ENCODE assay signal across 8 cellular contexts in the genomic region with DNA sequence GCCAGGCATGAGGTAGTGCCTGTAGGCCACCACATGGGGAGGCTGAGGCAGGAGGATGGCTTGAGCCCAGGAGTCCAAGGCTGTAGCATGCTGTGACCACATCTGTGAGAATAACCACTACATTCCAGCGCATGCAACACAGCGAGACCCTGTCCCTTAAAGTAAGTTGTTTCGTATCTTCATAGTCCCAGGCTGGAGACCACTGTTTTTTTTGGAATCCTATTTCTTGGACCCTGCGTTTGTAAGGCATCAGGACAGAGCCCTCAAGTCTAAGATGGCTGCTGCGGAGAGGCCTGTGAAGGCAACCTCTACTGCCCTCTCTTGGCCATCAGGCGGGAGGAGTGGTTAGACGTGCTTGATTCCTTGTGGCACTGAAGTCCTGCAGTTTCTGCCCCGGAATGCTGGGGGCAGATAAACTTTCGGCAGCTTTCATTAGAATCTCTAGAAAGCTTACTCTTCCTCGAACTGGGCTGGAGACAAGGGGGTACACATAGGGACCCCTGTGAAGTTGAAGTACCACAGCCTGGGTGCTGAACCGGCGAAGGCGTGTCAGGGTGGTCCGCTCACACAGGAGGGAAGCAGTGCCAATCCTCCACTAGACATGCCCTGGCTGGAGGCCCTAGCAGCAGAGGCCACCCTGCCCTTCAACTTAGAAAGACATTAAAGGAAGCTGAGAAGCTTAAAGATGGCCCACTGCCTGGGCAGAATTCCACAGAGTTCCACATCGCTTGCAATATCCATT. TPM values are rescaled to one million over a fixed set of nuclear protein-coding genes. Genes with fewer than 3 reads are reported as not detected.
DNase-seq lines count a peak whose midpoint lies in the region; ATAC-seq, FAIRE-seq and TF ChIP-seq lines count a peak whose summit lies in the region.

No MANE protein-coding gene starts in this region.

- peak overlapping the region in 1 of 7 donors; percentile 46 for H3K27ac Mint-ChIP-seq in CD14-positive monocyte

- H2BK120ac ChIP-seq in mesenchymal stem cell (ENCODE audit: low read depth, low read length) = no peak overlapping the region

- H3K27me3 ChIP-seq in K562 (ENCODE audit: control insufficient read depth in 2 of 2, insufficient read depth in 2 of 2, low read length in 2 of 2) (no peaks in the 10 kb centered on the region; a peak in 1 of 5 replicates), mesenchymal stem cell (ENCODE audit: control insufficient read depth in 1 of 2, insufficient read depth in 1 of 2, low read length in 2 of 2) (peaks cover 0 to 15% of the 10 kb centered on the region in 2 experiments)

- H2BK15ac ChIP-seq in mesenchymal stem cell (ENCODE audit: low read depth, poor library complexity, severe bottlenecking) = no peak overlapping the region

- no peak overlapping the region for H2BK5ac ChIP-seq in mesenchymal stem cell (ENCODE audit: low read depth, low read length, poor library complexity, severe bottlenecking)

- H3K27ac ChIP-seq in K562 (ENCODE audit: extremely low read depth, low read depth, low read length) (no peak overlapping the region), mesenchymal stem cell (ENCODE audit: low read length, poor library complexity, severe bottlenecking) (no peak overlapping the region)

- no peaks in the 10 kb centered on the region for H4K20me1 ChIP-seq in K562 (replicated peaks; ENCODE audit: control insufficient read depth, insufficient read depth, low read length)

- H3K79me1 ChIP-seq in mesenchymal stem cell (replicated peaks; ENCODE audit: low read length, poor library complexity, severe bottlenecking) = no peaks in the 10 kb centered on the region

- no peaks in the 10 kb centered on the region for H3K9me3 ChIP-seq in K562 (replicated peaks; ENCODE audit: control insufficient read depth, insufficient read depth, low read depth, low read length)
- no peaks in the 10 kb centered on the region for H3K9me3 ChIP-seq in mesenchymal stem cell (ENCODE audit: control insufficient read depth, low read length)

- CTCF ChIA-PET in K562 (lab: Yijun Ruan, JAX; ENCODE audit: low intra/inter-chr PET ratio) = interaction anchor here (1.1 kb wide), 1 partner anchor 146 kb away, joined by 3 read pairs; no protein-coding TSS in a partner anchor

- H3K9ac ChIP-seq in K562 (ENCODE audit: insufficient read depth in 1 of 2, low read depth in 2 of 2, low read length in 2 of 2) = peak overlapping the region in 1 of 2 experiments; percentile 11; a peak in 1 of 4 replicates
- H3K9ac ChIP-seq in mesenchymal stem cell (ENCODE audit: low read length) = no peak overlapping the region

- peaks cover 0 to 4% of the 10 kb centered on the region in 2 experiments; a peak in 3 of 5 replicates for H3K4me1 ChIP-seq in K562 (replicated peaks in 1 of 2; ENCODE audit: control insufficient read depth in 2 of 2, insufficient read depth in 2 of 2, low read length in 2 of 2)
- H3K4me1 ChIP-seq in mesenchymal stem cell (ENCODE audit: control insufficient read depth, insufficient read depth, low read depth, low read length) = no peaks in the 10 kb centered on the region

- no peak overlapping the region for H3K4me3 ChIP-seq in K562
- no peak overlapping the region for H3K4me3 ChIP-seq in mesenchymal stem cell (ENCODE audit: insufficient read depth in 1 of 2, low read depth in 1 of 2, low read length in 2 of 2)

- TF ChIP-seq POLR2A in K562 (conservative IDR thresholded peaks at IDR 0.05) = no peak

- H2BK12ac ChIP-seq in mesenchymal stem cell (ENCODE audit: low read length in 2 of 2) = no peak overlapping the region

- TF ChIP-seq CTCF in CD14-positive monocyte (IDR thresholded peaks at IDR 0.05) = peak; percentile 67
- peak; percentile 34 for TF ChIP-seq CTCF in GM20000 (IDR thresholded peaks at IDR 0.05; ENCODE audit: extremely low read depth, missing control alignments)
- peak; percentile 91 to 97 (median 94) for TF ChIP-seq CTCF in K562 (IDR thresholded peaks at IDR 0.05 in 2 of 3, conservative IDR thresholded peaks at IDR 0.05 in 1 of 3; ENCODE audit: insufficient read depth in 2 of 3, low read depth in 1 of 3, low read length in 3 of 3)

- peak overlapping the region; percentile 12 for H4K8ac ChIP-seq in mesenchymal stem cell (ENCODE audit: low read length)

- no peak overlapping the region for H3K18ac ChIP-seq in mesenchymal stem cell (ENCODE audit: low read depth in 1 of 2, low read length in 2 of 2)

- no peaks in the 10 kb centered on the region for H3K79me2 ChIP-seq in K562 (ENCODE audit: control insufficient read depth, insufficient read depth, low read length)

- H4K91ac ChIP-seq in mesenchymal stem cell (ENCODE audit: low read length) = no peak overlapping the region

- no TSS peak for BruUV-seq in K562 (replicated peaks; lab: Mats Ljungman, UMichigan)

- peak overlapping the region; percentile 93 for H2AFZ ChIP-seq in K562 (ENCODE audit: low read depth, low read length)
- H2AFZ ChIP-seq in mesenchymal stem cell (ENCODE audit: low read depth, low read length) = peak overlapping the region; percentile 58

- FAIRE-seq in K562 (lab: Jason Lieb, UNC) = peak; percentile 98

- no peak overlapping the region for H2AK5ac ChIP-seq in mesenchymal stem cell (ENCODE audit: low read length, severe bottlenecking)

- H3K4me3 Mint-ChIP-seq in CD14-positive monocyte = no peak overlapping the region

- no peak overlapping the region for H3K4ac ChIP-seq in mesenchymal stem cell (ENCODE audit: low read depth in 1 of 2, low read length in 2 of 2)

- peak; percentile 97 for ATAC-seq in K562
- ATAC-seq in HG03108 (IDR thresholded peaks at IDR 0.05; ENCODE audit: unreplicated experiment) = no peak
- no peak for ATAC-seq in GM18520 (IDR thresholded peaks at IDR 0.05; ENCODE audit: unreplicated experiment)

- no peak overlapping the region for H3K14ac ChIP-seq in mesenchymal stem cell (ENCODE audit: low read length in 2 of 2)

- peaks cover 0 to 2% (median 2%) of the 10 kb centered on the region in 3 donors for H3K27me3 Mint-ChIP-seq in CD14-positive monocyte (ENCODE audit: low read depth in 3 of 3)

- H3K4me2 ChIP-seq in K562 (ENCODE audit: insufficient read depth, low read length) = no peak overlapping the region; the same call in 1 of the 2 replicates
- no peak overlapping the region for H3K4me2 ChIP-seq in mesenchymal stem cell (ENCODE audit: low read length, poor library complexity, severe bottlenecking)

- DNase-seq in CD14-positive monocyte (ENCODE audit: low spot score) (peak; percentile 60), GM20000 (ENCODE audit: low spot score) (peak; percentile 74), OCI-M1 (lab: John Stamatoyannopoulos, UW) (peak; percentile 87), K562 (ENCODE audit: extremely low read depth in 1 of 4, low spot score in 3 of 4) (peak; percentile 80 to 86 (median 83)), mesenchymal stem cell (peak; percentile 62), NK-92 (lab: John Stamatoyannopoulos, UW; ENCODE audit: unreplicated experiment) (no peak)

- TF ChIP-seq RAD21 in K562 (CRISPR knock-in tag; conservative IDR thresholded peaks at IDR 0.05 in 1 of 2, IDR thresholded peaks at IDR 0.05 in 1 of 2) = peak; percentile 74 to 91

- POLR2A ChIA-PET in K562 (lab: Yijun Ruan, JAX) = no interaction called here

- H3K9me3 Mint-ChIP-seq in CD14-positive monocyte = no peaks in the 10 kb centered on the region

- H3K23ac ChIP-seq in mesenchymal stem cell (ENCODE audit: low read length in 2 of 2) = no peak overlapping the region

- intact Hi-C loops in CD14-positive monocyte (cut with micrococcal nuclease) = no loop called here
- intact Hi-C loops in K562 (cut with micrococcal nuclease) = loop anchor here (1.0 to 2.0 kb wide), 3 partner anchors 44 to 147 kb away; a partner anchor contains a TSS

- H3K36me3 ChIP-seq in K562 (ENCODE audit: control insufficient read depth, insufficient read depth, low read length) (no peaks in the 10 kb centered on the region), mesenchymal stem cell (ENCODE audit: control insufficient read depth in 1 of 2, insufficient read depth in 2 of 2, low read depth in 1 of 2, low read length in 2 of 2) (no peaks in the 10 kb centered on the region)

- no peaks in the 10 kb centered on the region for H3K9me1 ChIP-seq in K562 (ENCODE audit: control insufficient read depth, insufficient read depth, low read length)

- in situ Hi-C loops in K562 (cut with MboI) = no loop called here

- no peaks in the 10 kb centered on the region for H3K36me3 Mint-ChIP-seq in CD14-positive monocyte

- H3K4me1 Mint-ChIP-seq in CD14-positive monocyte = peaks cover 27% of the 10 kb centered on the region

- TF ChIP-seq EP300 in K562 (IDR thresholded peaks at IDR 0.05; ENCODE audit: low read length) = no peak

- 39% methylated on average over 15 of the region's 15 CpGs for WGBS in K562 (ENCODE audit: insufficient coverage, low coverage, missing lambda C conversion rate)
- WGBS in mesenchymal stem cell = 67% methylated on average over 15 of the region's 15 CpGs

RNA-seq across cellular contexts. Expression of a gene that starts 36.6 kb away (rescaled TPM):
- polyA plus RNA-seq in CD14-positive monocyte (10 to 100 TPM; 22.8 to 24.6 TPM), K562 (2011; rRNA removed) (14.9 and 17.1 TPM in 2 replicates), K562 (2014; fragmentation: Illumina TruSeq; extraction: Trizol) (17.6 and 20.1 TPM in 2 replicates), K562 (2014; fragmentation: Nextera tagmentation; extraction: Ambion mirVana) (10 to 100 TPM in 1 of 2 experiments, 1 to 10 TPM in 1; 8.7 to 10.1 TPM), K562 (2014; rRNA removed) (13.8 and 14.3 TPM in 2 replicates)
- total RNA-seq in K562 (2011; cell fraction: chromatin; rRNA removed; ENCODE audit: low replicate concordance) = 8.4 and 11.4 TPM in 2 replicates
- 7.4 and 8.3 TPM in 2 replicates for total RNA-seq in K562 (2011; cell fraction: nucleolus; rRNA removed)
- 12.5 and 28.8 TPM in 2 replicates for total RNA-seq in K562 (2011; cell fraction: nucleoplasm; rRNA removed)
- total RNA-seq in K562 (2014; rRNA removed) (7.4 and 11.4 TPM in 2 replicates), K562 (2014; rRNA removed; fragmentation: Illumina TruSeq; extraction: Trizol) (8.8 and 9.8 TPM in 2 replicates), K562 (2015; rRNA removed; fragmentation: Illumina TruSeq; extraction: Trizol) (13.3 and 13.4 TPM in 2 replicates), K562 (2021) (11.0 and 12.3 TPM in 2 replicates)
- polyA plus RNA-seq in K562 (2011; cell fraction: cytosol; rRNA removed) = 11.9 and 16.6 TPM in 2 replicates
- 6.4 and 8.5 TPM in 2 replicates for polyA plus RNA-seq in K562 (2011; cell fraction: nucleus; rRNA removed)
- polyA plus RNA-seq in K562 (2012) = 14.5 and 15.4 TPM in 2 replicates
- polyA minus RNA-seq in K562 (2011; rRNA and poly(A)+ RNA removed) = 10.8 and 12.4 TPM in 2 replicates
- 3.1 and 5.5 TPM in 2 replicates for polyA minus RNA-seq in K562 (2011; cell fraction: cytosol; rRNA and poly(A)+ RNA removed)
- 3.4 and 5.8 TPM in 2 replicates for polyA minus RNA-seq in K562 (2011; cell fraction: nucleus; rRNA and poly(A)+ RNA removed)
- polyA plus RNA-seq in mesenchymal stem cell (2013, experiment 1 of 2) = 12.4 TPM
- 12.2 TPM for polyA plus RNA-seq in mesenchymal stem cell (2013, experiment 2 of 2)

RNA-seq across cellular contexts. Expression of a gene that starts 41.6 kb away (rescaled TPM):
- polyA plus RNA-seq in CD14-positive monocyte = not detected
- 3.1 and 5.2 TPM in 2 replicates for total RNA-seq in K562 (2011; cell fraction: chromatin; rRNA removed; ENCODE audit: low replicate concordance)
- 1.4 and 6.3 TPM in 2 replicates for total RNA-seq in K562 (2011; cell fraction: nucleolus; rRNA removed)
- 4.4 and 5.0 TPM in 2 replicates for total RNA-seq in K562 (2011; cell fraction: nucleoplasm; rRNA removed)
- 0.45 TPM in 1 of 2 replicates, not detected in the other for total RNA-seq in K562 (2014; rRNA removed)
- total RNA-seq in K562 (2014; rRNA removed; fragmentation: Illumina TruSeq; extraction: Trizol) = 0.25 TPM in 1 of 2 replicates, not detected in the other
- total RNA-seq in K562 (2015; rRNA removed; fragmentation: Illumina TruSeq; extraction: Trizol) = 0.36 TPM in 1 of 2 replicates, not detected in the other
- 2.4 and 2.5 TPM in 2 replicates for total RNA-seq in K562 (2021)
- 1.0 and 2.2 TPM in 2 replicates for polyA plus RNA-seq in K562 (2011; rRNA removed)
- 2.6 and 4.9 TPM in 2 replicates for polyA plus RNA-seq in K562 (2011; cell fraction: cytosol; rRNA removed)
- polyA plus RNA-seq in K562 (2011; cell fraction: nucleus; rRNA removed) = 9.1 and 9.4 TPM in 2 replicates
- 2.6 and 2.8 TPM in 2 replicates for polyA plus RNA-seq in K562 (2012)
- polyA plus RNA-seq in K562 (2014; fragmentation: Illumina TruSeq; extraction: Trizol) = 0.65 and 2.8 TPM in 2 replicates
- polyA plus RNA-seq in K562 (2014; fragmentation: Nextera tagmentation; extraction: Ambion mirVana) = under 1 TPM; 0.35 to 0.42 TPM
- polyA plus RNA-seq in K562 (2014; rRNA removed) = 0.13 and 1.0 TPM in 2 replicates
- 0.66 TPM in 1 of 2 replicates, not detected in the other for polyA minus RNA-seq in K562 (2011; rRNA and poly(A)+ RNA removed)
- not detected in 2 replicates for polyA minus RNA-seq in K562 (2011; cell fraction: cytosol; rRNA and poly(A)+ RNA removed)
- 1.9 and 3.1 TPM in 2 replicates for polyA minus RNA-seq in K562 (2011; cell fraction: nucleus; rRNA and poly(A)+ RNA removed)
- 9.8 TPM for polyA plus RNA-seq in mesenchymal stem cell (2013, experiment 1 of 2)
- 9.7 TPM for polyA plus RNA-seq in mesenchymal stem cell (2013, experiment 2 of 2)

RNA-seq across cellular contexts. Expression of a gene that starts 44.1 kb away (rescaled TPM):
- polyA plus RNA-seq in CD14-positive monocyte (10 to 100 TPM in 1 of 2 donors, 1 to 10 TPM in 1; 3.4 to 10.6 TPM), K562 (2011; rRNA removed) (61.1 and 72.3 TPM in 2 replicates), K562 (2014; fragmentation: Illumina TruSeq; extraction: Trizol) (44.4 and 58.5 TPM in 2 replicates), K562 (2014; fragmentation: Nextera tagmentation; extraction: Ambion mirVana) (10 to 100 TPM; 15.4 to 18.5 TPM), K562 (2014; rRNA removed) (32.6 and 38.6 TPM in 2 replicates)
- 288 and 694 TPM in 2 replicates for total RNA-seq in K562 (2011; cell fraction: chromatin; rRNA removed; ENCODE audit: low replicate concordance)
- total RNA-seq in K562 (2011; cell fraction: nucleolus; rRNA removed) = 161 and 184 TPM in 2 replicates
- total RNA-seq in K562 (2011; cell fraction: nucleoplasm; rRNA removed) = 310 and 396 TPM in 2 replicates
- total RNA-seq in K562 (2014; rRNA removed) (50.7 and 56.3 TPM in 2 replicates), K562 (2014; rRNA removed; fragmentation: Illumina TruSeq; extraction: Trizol) (71.4 and 78.0 TPM in 2 replicates), K562 (2015; rRNA removed; fragmentation: Illumina TruSeq; extraction: Trizol) (54.6 and 57.1 TPM in 2 replicates), K562 (2021) (88.5 and 90.6 TPM in 2 replicates)
- polyA plus RNA-seq in K562 (2011; cell fraction: cytosol; rRNA removed) = 38.5 and 52.9 TPM in 2 replicates
- polyA plus RNA-seq in K562 (2011; cell fraction: nucleus; rRNA removed) = 89.8 and 102 TPM in 2 replicates
- 35.3 and 36.5 TPM in 2 replicates for polyA plus RNA-seq in K562 (2012)
- 254 and 263 TPM in 2 replicates for polyA minus RNA-seq in K562 (2011; rRNA and poly(A)+ RNA removed)
- polyA minus RNA-seq in K562 (2011; cell fraction: cytosol; rRNA and poly(A)+ RNA removed) = 73.4 and 106 TPM in 2 replicates
- 109 and 175 TPM in 2 replicates for polyA minus RNA-seq in K562 (2011; cell fraction: nucleus; rRNA and poly(A)+ RNA removed)
- polyA plus RNA-seq in mesenchymal stem cell (2013, experiment 1 of 2) = 35.8 TPM
- polyA plus RNA-seq in mesenchymal stem cell (2013, experiment 2 of 2) = 33.6 TPM

Comparison
In these comparisons a context has a peak if more than half of its experiments do, and no peak if none do; other contexts are left out.
1. CTCF ChIP-seq: peak in every context shown above with its lines; median percentile 94 in K562; 67 in CD14-positive monocyte; 34 in GM20000.